In the genomic region with DNA sequence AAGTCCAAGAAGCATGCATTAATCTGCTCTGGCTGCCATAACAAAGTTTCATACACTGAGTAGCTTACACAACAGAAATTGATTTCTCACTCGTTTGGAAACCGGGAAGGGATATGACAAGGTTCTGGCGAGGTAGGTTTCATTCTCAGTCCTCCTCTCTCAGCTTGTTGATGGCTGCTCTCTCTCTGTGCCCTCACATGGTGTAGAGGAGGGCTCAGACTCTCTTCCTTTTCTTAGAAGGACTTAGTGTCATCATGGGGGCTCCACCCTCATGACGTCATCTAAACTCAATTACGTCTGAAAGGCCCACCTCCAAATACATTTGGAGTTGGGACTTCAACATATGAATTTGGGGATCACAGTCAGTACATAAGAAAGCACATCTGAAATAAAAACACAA, we compare ENCODE assay signal across 17 cellular contexts. TPM values are rescaled to one million over a fixed set of nuclear protein-coding genes. Genes with fewer than 3 reads are reported as not detected.
DNase-seq lines count a peak whose midpoint lies in the region; ATAC-seq and TF ChIP-seq lines count a peak whose summit lies in the region.
"Had no signal": no experiment of that assay in that cellular context is flagged by ENCODE, and none has a peak within 500 bp of the region (broad histone marks: within the 10 kb centered on the region; RNA-seq: fewer than 3 reads in every experiment).

No MANE protein-coding gene starts in this region.

- H3K9me3 ChIP-seq in T-helper 17 cell (ENCODE audit: control insufficient read depth, low read length, poor library complexity, severe bottlenecking) (no peaks in the 10 kb centered on the region), adrenal gland (replicated peaks in 1 of 3) (no peaks in the 10 kb centered on the region)
- H3K9me3 ChIP-seq: BLaER1, left lung had no signal

- no peak overlapping the region for H3K4me3 Mint-ChIP-seq in T-helper 17 cell
- H3K4me3 Mint-ChIP-seq: activated naive CD8-positive, alpha-beta T cell treated with anti-CD3 and anti-CD28 coated beads for 36 hours had no signal

- no peak overlapping the region for H3K4me3 ChIP-seq in adrenal gland
- H3K4me3 ChIP-seq: BLaER1, left lung, smooth muscle cell had no signal

- ATAC-seq in GM18858 (IDR thresholded peaks at IDR 0.05; ENCODE audit: unreplicated experiment) (peak; percentile 47), HG02852 (IDR thresholded peaks at IDR 0.05; ENCODE audit: unreplicated experiment) (peak; percentile 79), T-helper 17 cell (no peak), GM19397 (IDR thresholded peaks at IDR 0.05; ENCODE audit: unreplicated experiment) (no peak)

- no peak for TF ChIP-seq CTCF in GM10266 (IDR thresholded peaks at IDR 0.05; ENCODE audit: control insufficient read depth, insufficient read depth, low read depth, missing control alignments)
- TF ChIP-seq CTCF in adrenal gland (IDR thresholded peaks at IDR 0.05), result no peak

- no peak overlapping the region for H3K27ac ChIP-seq in adrenal gland
- H3K27ac ChIP-seq: BLaER1, HL-60, left lung had no signal

- peaks cover 9% of the 10 kb centered on the region for H3K36me3 Mint-ChIP-seq in T-helper 17 cell (ENCODE audit: low read depth)
- H3K36me3 Mint-ChIP-seq: activated naive CD8-positive, alpha-beta T cell treated with anti-CD3 and anti-CD28 coated beads for 36 hours had no signal

- intact Hi-C loops in adrenal gland (cut with DNase I), result no loop called here

- H3K27ac Mint-ChIP-seq in T-helper 17 cell, result no peak overlapping the region
- H3K27ac Mint-ChIP-seq: activated naive CD8-positive, alpha-beta T cell treated with anti-CD3 and anti-CD28 coated beads for 36 hours had no signal

- 52 to 70% (median 54%) methylated on average over 5 of the region's 5 CpGs for WGBS in adrenal gland, 4 donors

- peaks cover 62% of the 10 kb centered on the region for H3K27me3 Mint-ChIP-seq in T-helper 17 cell
- H3K27me3 Mint-ChIP-seq: activated naive CD8-positive, alpha-beta T cell treated with anti-CD3 and anti-CD28 coated beads for 36 hours had no signal

- peak; percentile 32 for DNase-seq in GM10266 (ENCODE audit: extremely low spot score)
- DNase-seq in RPMI7951 (ENCODE audit: low read depth), result peak; percentile 32
- DNase-seq in T-helper 17 cell, result no peak
- DNase-seq in DMS79 treated with DMSO at 0.1 percent for 48 hours (lab: John Stamatoyannopoulos, UW), result no peak
- DNase-seq in adrenal gland, result no peak
- DNase-seq: left lung, NCI-H146, NCI-H446 had no signal

- no peaks in the 10 kb centered on the region for H3K36me3 ChIP-seq in adrenal gland (replicated peaks in 1 of 2)
- H3K36me3 ChIP-seq: BLaER1, left lung had no signal

- no peak for TF ChIP-seq POLR2A in adrenal gland (IDR thresholded peaks at IDR 0.05)

- no peaks in the 10 kb centered on the region for H3K4me1 ChIP-seq in adrenal gland (replicated peaks in 1 of 2)
- H3K4me1 ChIP-seq: BLaER1, left lung had no signal

- no peaks in the 10 kb centered on the region for H3K27me3 ChIP-seq in adrenal gland
- H3K27me3 ChIP-seq: BLaER1 had no signal

- H3K4me1 Mint-ChIP-seq in T-helper 17 cell, result no peaks in the 10 kb centered on the region

RNA-seq across cellular contexts. Expression of gene GLYATL1, which starts 18.6 kb away (rescaled TPM):
- 1.1 and 1.3 TPM in 2 replicates for total RNA-seq in RPMI7951 (2014; rRNA removed; shearing (Covaris generic))
- not detected for total RNA-seq in T-helper 17 cell
- under 1 TPM in 1 of 8 donors, not detected in 7; 0.11 TPM for total RNA-seq in adrenal gland
- under 1 TPM in 2 of 3 donors, not detected in 1; 0.07 to 0.18 TPM for polyA plus RNA-seq in adrenal gland
- total RNA-seq: bronchial epithelial cell, left lung, myocyte, smooth muscle cell had no signal
- polyA plus RNA-seq: smooth muscle cell had no signal

Comparison
In these comparisons a context has a peak if more than half of its experiments do, and no peak if none do; other contexts are left out.
1. DNase-seq: peak in GM10266 (single experiment) and RPMI7951 (single experiment); none in T-helper 17 cell (0 of 3), DMS79 treated with DMSO at 0.1 percent for 48 hours (single experiment) and adrenal gland (0 of 7).
2. ATAC-seq: peak in GM18858 (single experiment) and HG02852 (single experiment); none in T-helper 17 cell (single experiment) and GM19397 (single experiment).